Comparison of ENCODE assay signal across 8 cellular contexts in the genomic region with DNA sequence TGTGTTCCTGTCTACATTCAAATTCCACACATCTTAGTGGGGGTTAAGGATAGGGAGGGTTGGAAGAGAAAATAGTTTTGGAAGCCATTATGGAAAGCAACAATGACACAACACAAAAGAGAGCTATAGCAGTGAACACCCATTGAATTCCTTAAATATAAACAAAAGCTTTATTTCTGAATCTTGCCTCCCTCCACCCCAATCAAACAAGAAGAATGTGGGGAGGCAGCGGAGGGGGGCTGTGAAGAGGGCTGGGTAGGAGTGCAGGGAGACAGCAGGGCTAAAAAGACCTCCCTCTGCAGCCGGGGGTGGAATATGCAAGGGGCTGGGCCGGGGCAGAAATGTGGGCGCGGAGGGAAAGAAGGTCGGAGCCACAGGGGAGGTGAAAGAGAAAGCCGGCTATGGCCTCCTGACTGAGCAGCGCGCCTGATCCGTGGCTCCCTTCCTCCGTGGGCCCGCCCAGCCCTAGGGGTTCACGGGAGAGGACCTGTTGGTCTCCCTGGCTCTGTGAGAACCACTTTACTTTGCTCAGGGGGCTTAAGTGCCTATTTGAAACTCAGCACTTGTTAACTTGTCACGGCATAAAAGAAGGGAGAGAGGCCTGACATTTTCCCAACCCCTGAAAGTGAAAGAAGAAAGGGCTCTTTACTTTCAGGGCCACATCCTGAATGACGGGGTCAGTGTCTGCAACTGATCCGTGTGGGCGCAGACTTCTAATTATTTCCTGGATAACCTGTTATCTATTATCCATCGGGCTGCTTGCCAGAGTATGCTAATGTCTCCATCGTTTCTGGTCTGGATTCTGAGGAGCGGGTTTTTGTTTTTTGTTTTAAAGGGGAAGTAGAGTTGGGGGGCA.
DNase-seq lines count a peak whose midpoint lies in the region; ATAC-seq, FAIRE-seq and TF ChIP-seq lines count a peak whose summit lies in the region.

No MANE protein-coding gene starts in this region.

- H3K27ac ChIP-seq in A549, result peak overlapping the region; percentile 69 to 77
- H3K27ac ChIP-seq in RWPE2 (ENCODE audit: poor library complexity, severe bottlenecking), result peak overlapping the region; percentile 18

- no peak for TF ChIP-seq RAD21 in A549 (conservative IDR thresholded peaks at IDR 0.05 in 1 of 2, IDR thresholded peaks at IDR 0.05 in 1 of 2)

- TF ChIP-seq POLR2A in A549 (IDR thresholded peaks at IDR 0.05; ENCODE audit: low read length), result no peak

- in situ Hi-C loops in astrocyte of the cerebellum (cut with HindIII; ENCODE audit: low sequenced_read_pairs), result loop anchor here (5.0 kb wide), 1 partner anchor 183 kb away; the partner anchor contains the start of gene FUT8

- no peak for FAIRE-seq in A549 (lab: Jason Lieb, UNC)

- H3K4me1 ChIP-seq in A549 (peaks cover 46% of the 10 kb centered on the region), RWPE2 (ENCODE audit: insufficient read depth, poor library complexity, severe bottlenecking) (peaks cover 19% of the 10 kb centered on the region)

- H3K27me3 ChIP-seq in RWPE2 (ENCODE audit: insufficient read depth, poor library complexity, severe bottlenecking), result no peaks in the 10 kb centered on the region

- no peaks in the 10 kb centered on the region for H3K9me3 ChIP-seq in A549
- no peaks in the 10 kb centered on the region for H3K9me3 ChIP-seq in RWPE2 (ENCODE audit: severe bottlenecking)

- CTCF ChIA-PET in A549 (lab: Yijun Ruan, JAX), result interaction anchor here (0.6 to 1.5 kb wide), 5 partner anchors 10 to 183 kb away, joined by 3 to 7 read pairs (median 3); partner anchors contain the start of gene FUT8

- ATAC-seq in A549 (peak; percentile 20 to 64; a peak in 5 of 6 replicates), RWPE2 (ENCODE audit: low read depth) (peak; percentile 70), GM18519 (IDR thresholded peaks at IDR 0.05; ENCODE audit: low FRiP score, unreplicated experiment) (no peak)

- no peaks in the 10 kb centered on the region for H3K36me3 ChIP-seq in RWPE2 (ENCODE audit: low read depth)

- no peak for TF ChIP-seq EP300 in A549 (IDR thresholded peaks at IDR 0.05)

- no peak for TF ChIP-seq CTCF in A549 (IDR thresholded peaks at IDR 0.05)
- no peak for TF ChIP-seq CTCF in GM20000 (IDR thresholded peaks at IDR 0.05; ENCODE audit: extremely low read depth, missing control alignments)
- TF ChIP-seq CTCF in RWPE2 (IDR thresholded peaks at IDR 0.05; ENCODE audit: poor library complexity, severe bottlenecking), result no peak
- TF ChIP-seq CTCF in astrocyte of the cerebellum (IDR thresholded peaks at IDR 0.05; ENCODE audit: low read depth, low read length, missing control alignments), result no peak
- no peak for TF ChIP-seq CTCF in retinal pigment epithelial cell (conservative IDR thresholded peaks at IDR 0.05; ENCODE audit: low read depth, low read length)

- POLR2A ChIA-PET in A549 (lab: Yijun Ruan, JAX), result interaction anchor here (2.2 kb wide), 1 partner anchor 182 kb away, joined by 11 read pairs; no protein-coding TSS in a partner anchor

- H3K4me2 ChIP-seq in A549, result peak overlapping the region; percentile 71

- DNase-seq in A549 (ENCODE audit: low read depth in 1 of 2, low spot score in 1 of 2) (no peak), GM20000 (ENCODE audit: low spot score) (peak; percentile 39), RWPE2 (ENCODE audit: low spot score) (no peak), astrocyte of the cerebellum (ENCODE audit: low read depth) (no peak), hypothalamus (lab: John Stamatoyannopoulos, UW) (peak in 40 of 51 donors; percentile 14 to 87 (median 38)), retinal pigment epithelial cell (ENCODE audit: low read depth) (no peak), SKM-1 treated with dmso at 0.1 percent for 144 hours (lab: John Stamatoyannopoulos, UW; ENCODE audit: unreplicated experiment) (no peak)

- H3K4me3 ChIP-seq in A549 (no peak overlapping the region), RWPE2 (ENCODE audit: severe bottlenecking) (peak overlapping the region; percentile 10), astrocyte of the cerebellum (ENCODE audit: low read depth, low read length) (peak overlapping the region; percentile 11), retinal pigment epithelial cell (ENCODE audit: low read length) (peak overlapping the region; percentile 0)

- WGBS in A549 (ENCODE audit: missing lambda C conversion rate), result 49% methylated on average over 20 of the region's 20 CpGs

TF ChIP-seq in A549, 52 proteins besides CTCF, POLR2A, EP300 and RAD21:
- TF ChIP-seq HOXA7 (CRISPR knock-in tag; IDR thresholded peaks at IDR 0.05) (no peak), JUN (IDR thresholded peaks at IDR 0.05) (no peak), EHF (CRISPR knock-in tag; IDR thresholded peaks at IDR 0.05) (no peak), RFX5 (IDR thresholded peaks at IDR 0.05) (no peak), CBX2 (IDR thresholded peaks at IDR 0.05; ENCODE audit: borderline replicate concordance, low read depth) (no peak), BHLHE40 (IDR thresholded peaks at IDR 0.05; ENCODE audit: low read depth, low read length) (no peak), NR3C1 (IDR thresholded peaks at IDR 0.05) (no peak), CHD2 (IDR thresholded peaks at IDR 0.05; ENCODE audit: low read length, partially characterized antibody) (no peak), KDM1A (IDR thresholded peaks at IDR 0.05; ENCODE audit: low read depth) (no peak), TP53 (CRISPR knock-in tag; IDR thresholded peaks at IDR 0.05) (no peak), E2F6 (IDR thresholded peaks at IDR 0.05; ENCODE audit: borderline replicate concordance, low read depth) (no peak), NFE2L2 (conservative IDR thresholded peaks at IDR 0.05; ENCODE audit: low read length) (no peak), ZC3H11A (IDR thresholded peaks at IDR 0.05) (no peak)
- TF ChIP-seq, protein P1, sequence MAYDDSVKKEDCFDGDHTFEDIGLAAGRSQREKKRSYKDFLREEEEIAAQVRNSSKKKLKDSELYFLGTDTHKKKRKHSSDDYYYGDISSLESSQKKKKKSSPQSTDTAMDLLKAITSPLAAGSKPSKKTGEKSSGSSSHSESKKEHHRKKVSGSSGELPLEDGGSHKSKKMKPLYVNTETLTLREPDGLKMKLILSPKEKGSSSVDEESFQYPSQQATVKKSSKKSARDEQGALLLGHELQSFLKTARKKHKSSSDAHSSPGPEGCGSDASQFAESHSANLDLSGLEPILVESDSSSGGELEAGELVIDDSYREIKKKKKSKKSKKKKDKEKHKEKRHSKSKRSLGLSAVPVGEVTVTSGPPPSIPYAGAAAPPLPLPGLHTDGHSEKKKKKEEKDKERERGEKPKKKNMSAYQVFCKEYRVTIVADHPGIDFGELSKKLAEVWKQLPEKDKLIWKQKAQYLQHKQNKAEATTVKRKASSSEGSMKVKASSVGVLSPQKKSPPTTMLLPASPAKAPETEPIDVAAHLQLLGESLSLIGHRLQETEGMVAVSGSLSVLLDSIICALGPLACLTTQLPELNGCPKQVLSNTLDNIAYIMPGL (CRISPR knock-in tag; IDR thresholded peaks at IDR 0.05; ENCODE audit: borderline replicate concordance), result no peak
- TF ChIP-seq, protein P2, sequence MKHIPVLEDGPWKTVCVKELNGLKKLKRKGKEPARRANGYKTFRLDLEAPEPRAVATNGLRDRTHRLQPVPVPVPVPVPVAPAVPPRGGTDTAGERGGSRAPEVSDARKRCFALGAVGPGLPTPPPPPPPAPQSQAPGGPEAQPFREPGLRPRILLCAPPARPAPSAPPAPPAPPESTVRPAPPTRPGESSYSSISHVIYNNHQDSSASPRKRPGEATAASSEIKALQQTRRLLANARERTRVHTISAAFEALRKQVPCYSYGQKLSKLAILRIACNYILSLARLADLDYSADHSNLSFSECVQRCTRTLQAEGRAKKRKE (CRISPR knock-in tag; IDR thresholded peaks at IDR 0.05; ENCODE audit: low read depth), result no peak

Comparison
In these comparisons a context has a peak if more than half of its experiments do, and no peak if none do; other contexts are left out.
1. DNase-seq: peak in GM20000 (single experiment) and hypothalamus (40 of 51); none in A549 (0 of 2), RWPE2 (single experiment), astrocyte of the cerebellum (single experiment), retinal pigment epithelial cell (single experiment) and SKM-1 treated with dmso at 0.1 percent for 144 hours (single experiment).